8 cellular contexts compared by ENCODE assay signal in genomic region chr9:62550539-62550938, GRCh38.
A peak's percentile ranks its signal among the peaks of the same experiment; 100 is the strongest.
DNase-seq lines count a peak whose midpoint lies in the region; ATAC-seq, FAIRE-seq and TF ChIP-seq lines count a peak whose summit lies in the region.
"Not testable (repeated sequence)": the region's sequence is repeated elsewhere in the genome, so short reads cannot be mapped to it uniquely, and the experiment has no call there.

No MANE protein-coding gene starts in this region.

- H3K4me3 ChIP-seq in body of pancreas; naive thymus-derived CD4-positive, alpha-beta T cell (ENCODE audit: low read length): not testable (repeated sequence)

- intact Hi-C loops in body of pancreas (cut with DNase I); Right ventricle myocardium superior (cut with DNase I); naive thymus-derived CD4-positive, alpha-beta T cell (cut with micrococcal nuclease): not testable (repeated sequence)

- not testable (repeated sequence) for H3K27ac ChIP-seq in body of pancreas; naive thymus-derived CD4-positive, alpha-beta T cell (ENCODE audit: low read depth, low read length)

- CTCF ChIA-PET in naive thymus-derived CD4-positive, alpha-beta T cell (lab: Charles Lee): not testable (repeated sequence)

- not testable (repeated sequence) for H3K27ac Mint-ChIP-seq in naive thymus-derived CD4-positive, alpha-beta T cell

- H3K4me1 Mint-ChIP-seq in naive thymus-derived CD4-positive, alpha-beta T cell: not testable (repeated sequence)

- H3K4me3 Mint-ChIP-seq in naive thymus-derived CD4-positive, alpha-beta T cell: not testable (repeated sequence)

- TF ChIP-seq POLR2A in GM12891 (IDR thresholded peaks at IDR 0.05; ENCODE audit: low read depth, low read length); body of pancreas (IDR thresholded peaks at IDR 0.05): not testable (repeated sequence)

- ATAC-seq in GM19035 (IDR thresholded peaks at IDR 0.05; ENCODE audit: unreplicated experiment) (peak; percentile 69), HG02610 (IDR thresholded peaks at IDR 0.05; ENCODE audit: unreplicated experiment) (peak; percentile 81), HG03175 (IDR thresholded peaks at IDR 0.05; ENCODE audit: unreplicated experiment) (peak; percentile 72), SK-N-SH treated with all-trans-retinoic acid at 6 μM for 48 hours (peak; percentile 68), body of pancreas (peak; percentile 75), Right ventricle myocardium superior (ENCODE audit: poor library complexity) (peak; percentile 66)
- peak; percentile 72 for ATAC-seq in naive thymus-derived CD4-positive, alpha-beta T cell

- peak; percentile 41 for FAIRE-seq in GM12891 (lab: Jason Lieb, UNC)

- DNase-seq in GM12891 (ENCODE audit: insufficient read length, low spot score); body of pancreas: not testable (repeated sequence)
- DNase-seq in Right ventricle myocardium superior: peak; percentile 30
- peak in 4 of 9 donors; percentile 1 to 22 (median 7) for DNase-seq in naive thymus-derived CD4-positive, alpha-beta T cell

- WGBS in body of pancreas, 2 donors: no CpG with 5 or more reads among the region's 26 CpGs

- not testable (repeated sequence) for H3K4me1 ChIP-seq in body of pancreas; naive thymus-derived CD4-positive, alpha-beta T cell (ENCODE audit: control insufficient read depth in 2 of 2, insufficient read depth in 2 of 2, low read length in 2 of 2)

- not testable (repeated sequence) for H3K9me3 ChIP-seq in body of pancreas; naive thymus-derived CD4-positive, alpha-beta T cell (ENCODE audit: control insufficient read depth in 2 of 3, low read length in 3 of 3)

- not testable (repeated sequence) for H3K9me3 Mint-ChIP-seq in naive thymus-derived CD4-positive, alpha-beta T cell

- not testable (repeated sequence) for H3K36me3 ChIP-seq in body of pancreas (replicated peaks in 1 of 2; ENCODE audit: insufficient read depth in 1 of 2, low read depth in 2 of 2); naive thymus-derived CD4-positive, alpha-beta T cell (ENCODE audit: control insufficient read depth in 2 of 3, insufficient read depth in 3 of 3, low read length in 3 of 3)

- POLR2A ChIA-PET in naive thymus-derived CD4-positive, alpha-beta T cell (lab: Charles Lee): not testable (repeated sequence)

- not testable (repeated sequence) for TF ChIP-seq CTCF in body of pancreas (IDR thresholded peaks at IDR 0.05)

- not testable (repeated sequence) for H3K27me3 Mint-ChIP-seq in naive thymus-derived CD4-positive, alpha-beta T cell

- not testable (repeated sequence) for H3K36me3 Mint-ChIP-seq in naive thymus-derived CD4-positive, alpha-beta T cell

- not testable (repeated sequence) for H3K27me3 ChIP-seq in body of pancreas; naive thymus-derived CD4-positive, alpha-beta T cell (ENCODE audit: control insufficient read depth in 2 of 2, insufficient read depth in 2 of 2, low read length in 2 of 2)
